Comparison of ENCODE assay signal across 8 cellular contexts in genomic region chr12:119988440-119988787, GRCh38. TPM values are rescaled to one million over a fixed set of nuclear protein-coding genes. Genes with fewer than 3 reads are reported as not detected.
A peak's percentile ranks its signal among the peaks of the same experiment; 100 is the strongest.
DNase-seq lines count a peak whose midpoint lies in the region; ATAC-seq and TF ChIP-seq lines count a peak whose summit lies in the region.

No MANE protein-coding gene starts in this region.

- peak overlapping the region; percentile 92 for H3K4me3 Mint-ChIP-seq in glutamatergic neuron (ENCODE audit: unreplicated experiment)

- no peak for TF ChIP-seq POLR2A in gastroesophageal sphincter (IDR thresholded peaks at IDR 0.05)

- H3K9me3 Mint-ChIP-seq in glutamatergic neuron (ENCODE audit: unreplicated experiment), result peaks cover 9% of the 10 kb centered on the region

- no peak for TF ChIP-seq EP300 in gastroesophageal sphincter (IDR thresholded peaks at IDR 0.05)

- ATAC-seq in HG03135 (IDR thresholded peaks at IDR 0.05; ENCODE audit: unreplicated experiment), result peak; percentile 0
- no peak for ATAC-seq in gastroesophageal sphincter
- ATAC-seq in GM19351 (IDR thresholded peaks at IDR 0.05; ENCODE audit: unreplicated experiment), result no peak

- peaks cover 2% of the 10 kb centered on the region for H3K27me3 Mint-ChIP-seq in glutamatergic neuron (ENCODE audit: unreplicated experiment)

- WGBS in gastroesophageal sphincter (ENCODE audit: low coverage in 1 of 2), 2 donors, result 0 to 3% methylated on average over 4 to 5 of the region's 15 CpGs

- H3K9me3 ChIP-seq in WERI-Rb-1 (ENCODE audit: severe bottlenecking), result no peaks in the 10 kb centered on the region
- H3K9me3 ChIP-seq in gastroesophageal sphincter, result no peaks in the 10 kb centered on the region

- peaks cover 10% of the 10 kb centered on the region for H3K4me1 Mint-ChIP-seq in glutamatergic neuron (ENCODE audit: low read depth, unreplicated experiment)

- H3K36me3 Mint-ChIP-seq in glutamatergic neuron (ENCODE audit: unreplicated experiment), result no peaks in the 10 kb centered on the region

- DNase-seq in GM06990 (ENCODE audit: extremely low read depth, insufficient read length) (no peak), WERI-Rb-1 (no peak), glutamatergic neuron (no peak), cerebellum (ENCODE audit: low spot score) (no peak)

- no peak overlapping the region for H3K9ac ChIP-seq in rectal smooth muscle tissue (ENCODE audit: low read length)

- peak overlapping the region; percentile 91 for H3K27ac Mint-ChIP-seq in glutamatergic neuron (ENCODE audit: unreplicated experiment)

- H3K27me3 ChIP-seq in GM06990 (replicated peaks; ENCODE audit: control insufficient read depth, insufficient read depth, low read length), result no peaks in the 10 kb centered on the region; the same call in 1 of the 2 replicates
- no peaks in the 10 kb centered on the region for H3K27me3 ChIP-seq in WERI-Rb-1 (ENCODE audit: insufficient read depth, low read depth, severe bottlenecking)
- H3K27me3 ChIP-seq in rectal smooth muscle tissue (ENCODE audit: control insufficient read depth, insufficient read depth, low read length), result no peaks in the 10 kb centered on the region
- H3K27me3 ChIP-seq in gastroesophageal sphincter, result peaks cover 66% of the 10 kb centered on the region

- peak overlapping the region; percentile 55 for H3K4me3 ChIP-seq in GM06990 (replicated peaks; ENCODE audit: low read depth, low read length)
- H3K4me3 ChIP-seq in WERI-Rb-1 (ENCODE audit: low read depth, low read length), result peak overlapping the region; percentile 55
- peak overlapping the region; percentile 65 for H3K4me3 ChIP-seq in rectal smooth muscle tissue (ENCODE audit: low read length)
- peak overlapping the region in 1 of 2 donors; percentile 64 for H3K4me3 ChIP-seq in gastroesophageal sphincter

- H3K27ac ChIP-seq in WERI-Rb-1 (peak overlapping the region; percentile 58), rectal smooth muscle tissue (ENCODE audit: low read depth, low read length) (no peak overlapping the region), gastroesophageal sphincter (peak overlapping the region in 1 of 4 donors; percentile 48)

- peak; percentile 46 for TF ChIP-seq CTCF in GM06990 (IDR thresholded peaks at IDR 0.05; ENCODE audit: insufficient read depth, low read length, poor library complexity, severe bottlenecking)
- TF ChIP-seq CTCF in WERI-Rb-1 (IDR thresholded peaks at IDR 0.05; ENCODE audit: low read depth, low read length), result 0 out of 2 replicates have a peak, but pooled peaks have one; percentile 1
- TF ChIP-seq CTCF in glutamatergic neuron (IDR thresholded peaks at IDR 0.05; ENCODE audit: partially characterized antibody, unreplicated experiment), result no peak
- no peak for TF ChIP-seq CTCF in gastroesophageal sphincter (IDR thresholded peaks at IDR 0.05)

- H3K36me3 ChIP-seq in GM06990 (ENCODE audit: control insufficient read depth, insufficient read depth, low read length) (no peaks in the 10 kb centered on the region), WERI-Rb-1 (peaks cover 5% of the 10 kb centered on the region), rectal smooth muscle tissue (ENCODE audit: control insufficient read depth, insufficient read depth, low read length) (no peaks in the 10 kb centered on the region), gastroesophageal sphincter (no peaks in the 10 kb centered on the region)

- H3K4me1 ChIP-seq in rectal smooth muscle tissue (ENCODE audit: control insufficient read depth, insufficient read depth, low read length) (no peaks in the 10 kb centered on the region), gastroesophageal sphincter (peaks cover 2 to 21% (median 7%) of the 10 kb centered on the region in 3 donors)

RNA-seq across cellular contexts. Expression of gene BICDL1, which starts 0.6 kb away (rescaled TPM):
- total RNA-seq in glutamatergic neuron (ENCODE audit: unreplicated experiment) (56.4 TPM), cerebellum (24.4 TPM), gastroesophageal sphincter (10 to 100 TPM in 1 of 4 donors, 1 to 10 TPM in 1, under 1 TPM in 2; 0.47 to 13.9 (median 1.2) TPM)

Comparison
In these comparisons a context has a peak if more than half of its experiments do, and no peak if none do; other contexts are left out.
1. CTCF ChIP-seq: peak in GM06990 (single experiment) and WERI-Rb-1 (single experiment); none in glutamatergic neuron (single experiment) and gastroesophageal sphincter (0 of 4).